In the genomic region with DNA sequence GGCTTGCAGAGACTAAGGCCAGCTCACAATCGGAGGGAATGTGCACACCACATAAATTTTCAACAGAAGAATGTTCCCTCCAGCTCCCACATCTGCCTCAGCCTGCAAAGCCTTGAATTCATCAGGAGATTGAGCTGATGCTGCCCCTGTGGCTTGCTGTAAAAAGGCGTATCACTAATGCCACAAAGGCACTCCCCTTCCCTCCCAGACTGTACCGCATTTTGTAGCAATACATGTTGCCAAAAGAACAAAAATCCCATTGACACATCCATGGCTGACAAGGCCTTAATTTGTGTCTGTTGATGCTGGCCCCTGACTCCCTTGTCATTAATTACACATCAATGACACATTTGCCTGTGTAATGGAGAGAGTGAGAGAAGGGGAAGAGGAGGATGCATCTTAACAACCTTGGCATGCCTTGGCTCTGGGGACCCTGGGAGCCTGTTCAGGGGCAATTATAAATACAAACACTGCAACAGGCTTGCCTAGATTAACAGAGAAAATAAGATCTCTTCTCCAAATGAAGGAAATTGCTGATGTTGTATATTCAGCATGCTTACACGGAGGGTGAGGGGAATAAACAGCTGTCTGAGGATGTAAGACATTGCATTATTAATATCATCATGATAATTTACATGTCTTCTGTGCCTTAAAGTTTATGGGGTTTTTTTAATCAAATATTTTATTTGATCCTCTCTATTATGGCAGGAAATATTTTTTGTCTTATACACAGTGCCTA, we compare ENCODE assay signal across 30 cellular contexts.
DNase-seq lines count a peak whose midpoint lies in the region; ATAC-seq and TF ChIP-seq lines count a peak whose summit lies in the region.
"Had no signal": no experiment of that assay in that cellular context is flagged by ENCODE, and none has a peak within 500 bp of the region (broad histone marks: within the 10 kb centered on the region; RNA-seq: fewer than 3 reads in every experiment).

No MANE protein-coding gene starts in this region.

- no peak overlapping the region for H3K4me3 Mint-ChIP-seq in activated naive CD8-positive, alpha-beta T cell treated with anti-CD3 and anti-CD28 coated beads, Interleukin-2, amount 50 U/mL, for 24 hours
- H3K4me3 Mint-ChIP-seq in activated naive CD8-positive, alpha-beta T cell treated with anti-CD3 and anti-CD28 coated beads for 36 hours: no peak overlapping the region
- H3K4me3 Mint-ChIP-seq in glutamatergic neuron (ENCODE audit: unreplicated experiment) (no peak overlapping the region), Caco-2 (ENCODE audit: unreplicated experiment) (no peak overlapping the region)
- H3K4me3 Mint-ChIP-seq: CD4-positive, alpha-beta memory T cell; HFFc6 had no signal

- TF ChIP-seq CTCF in glutamatergic neuron (IDR thresholded peaks at IDR 0.05; ENCODE audit: partially characterized antibody, unreplicated experiment): no peak
- TF ChIP-seq CTCF in neural cell (IDR thresholded peaks at IDR 0.05; ENCODE audit: poor library complexity, severe bottlenecking): no peak
- no peak for TF ChIP-seq CTCF in heart left ventricle (IDR thresholded peaks at IDR 0.05)
- no peak for TF ChIP-seq CTCF in body of pancreas (IDR thresholded peaks at IDR 0.05)
- TF ChIP-seq CTCF in Caco-2 (IDR thresholded peaks at IDR 0.05; ENCODE audit: insufficient read depth in 1 of 2, low read depth in 1 of 2, low read length in 1 of 2, severe bottlenecking in 1 of 2, unreplicated experiment in 1 of 2): no peak

- intact Hi-C loops in heart left ventricle (cut with DNase I): no loop called here
- intact Hi-C loops in body of pancreas (cut with DNase I): no loop called here
- intact Hi-C loops in Caco-2 (cut with micrococcal nuclease; ENCODE audit: unreplicated experiment): no loop called here

- H3K4me1 ChIP-seq in heart left ventricle (no peaks in the 10 kb centered on the region), body of pancreas (no peaks in the 10 kb centered on the region), Caco-2 (no peaks in the 10 kb centered on the region)
- H3K4me1 ChIP-seq: HAP-1 had no signal

- H3K9me2 ChIP-seq in neural cell (ENCODE audit: insufficient read depth, low read length): no peaks in the 10 kb centered on the region
- H3K9me2 ChIP-seq: SK-N-SH had no signal

- H3K4me2 ChIP-seq in neural cell (ENCODE audit: low read length): no peak overlapping the region
- H3K4me2 ChIP-seq: SK-N-SH had no signal

- H3K27me3 ChIP-seq in neural cell (ENCODE audit: insufficient read depth, low read depth, low read length) (no peaks in the 10 kb centered on the region), heart left ventricle (no peaks in the 10 kb centered on the region), body of pancreas (no peaks in the 10 kb centered on the region), Caco-2 (replicated peaks; ENCODE audit: control insufficient read depth, insufficient read depth, low read length) (no peaks in the 10 kb centered on the region)

- no peaks in the 10 kb centered on the region for H3K27me3 Mint-ChIP-seq in activated naive CD8-positive, alpha-beta T cell treated with anti-CD3 and anti-CD28 coated beads, Interleukin-2, amount 50 U/mL, for 24 hours
- H3K27me3 Mint-ChIP-seq in activated naive CD8-positive, alpha-beta T cell treated with anti-CD3 and anti-CD28 coated beads for 36 hours: peaks cover 5% of the 10 kb centered on the region
- no peaks in the 10 kb centered on the region for H3K27me3 Mint-ChIP-seq in glutamatergic neuron (ENCODE audit: unreplicated experiment)
- H3K27me3 Mint-ChIP-seq in Caco-2 (ENCODE audit: insufficient read depth, unreplicated experiment): no peaks in the 10 kb centered on the region

- no peaks in the 10 kb centered on the region for H4K20me1 ChIP-seq in neural cell (ENCODE audit: insufficient read depth)
- H4K20me1 ChIP-seq: BLaER1 treated with 17β-estradiol and CSF1 and Interleukin-3, amounts not matched to agents 10 nM and 100 nM had no signal

- no TSS peak for BruUV-seq in Caco-2 (replicated peaks; lab: Mats Ljungman, UMichigan)

- POLR2A ChIA-PET in Caco-2 (lab: Charles Lee): no interaction called here

- H3K9ac ChIP-seq in neural cell (ENCODE audit: low read length): no peak overlapping the region
- H3K9ac ChIP-seq: BLaER1 treated with 17β-estradiol and CSF1 and Interleukin-3, amounts not matched to agents 10 nM and 100 nM; SK-N-SH had no signal

- CTCF ChIA-PET in Caco-2 (lab: Charles Lee): no interaction called here

- no peaks in the 10 kb centered on the region for H3F3A ChIP-seq in neural cell (ENCODE audit: insufficient read depth, low read length, poor library complexity, severe bottlenecking)

- H3K27ac ChIP-seq in neural cell (ENCODE audit: low read length) (no peak overlapping the region), heart left ventricle (no peak overlapping the region), body of pancreas (no peak overlapping the region)
- H3K27ac ChIP-seq: BLaER1 treated with 17β-estradiol and CSF1 and Interleukin-3, amounts not matched to agents 10 nM and 100 nM had no signal

- peak; percentile 19 for TF ChIP-seq RAD21 in neural cell (conservative IDR thresholded peaks at IDR 0.05)

- WGBS in heart left ventricle, 4 donors: 50 to 71% (median 62%) methylated on average over 4 of the region's 4 CpGs
- 25 to 35% methylated on average over 4 of the region's 4 CpGs for WGBS in body of pancreas, 2 donors

- ATAC-seq in activated naive CD8-positive, alpha-beta T cell treated with anti-CD3 and anti-CD28 coated beads, Interleukin-2, amount 50 U/mL, for 24 hours: peak; percentile 15
- ATAC-seq in heart left ventricle (no peak), body of pancreas (no peak)
- ATAC-seq: GM12878, PC-3 had no signal

- no peak overlapping the region for H3K27ac Mint-ChIP-seq in activated naive CD8-positive, alpha-beta T cell treated with anti-CD3 and anti-CD28 coated beads, Interleukin-2, amount 50 U/mL, for 24 hours
- no peak overlapping the region for H3K27ac Mint-ChIP-seq in activated naive CD8-positive, alpha-beta T cell treated with anti-CD3 and anti-CD28 coated beads for 36 hours
- H3K27ac Mint-ChIP-seq in glutamatergic neuron (ENCODE audit: unreplicated experiment): peak overlapping the region; percentile 44
- H3K27ac Mint-ChIP-seq in Caco-2 (ENCODE audit: unreplicated experiment): no peak overlapping the region
- H3K27ac Mint-ChIP-seq: CD4-positive, alpha-beta memory T cell; HFFc6 had no signal

- peak overlapping the region; percentile 13 for H3K4me3 ChIP-seq in neural cell (ENCODE audit: low read length)
- no peak overlapping the region for H3K4me3 ChIP-seq in heart left ventricle
- H3K4me3 ChIP-seq in body of pancreas: no peak overlapping the region
- H3K4me3 ChIP-seq in Caco-2 (ENCODE audit: low read depth, low read length): no peak overlapping the region
- H3K4me3 ChIP-seq: BLaER1 treated with 17β-estradiol and CSF1 and Interleukin-3, amounts not matched to agents 10 nM and 100 nM; GM12878; HAP-1 had no signal

- H3K79me2 ChIP-seq in neural cell (replicated peaks; ENCODE audit: insufficient read depth, low read length): no peaks in the 10 kb centered on the region

- H3K36me3 ChIP-seq in neural cell (ENCODE audit: insufficient read depth, low read length): no peaks in the 10 kb centered on the region
- H3K36me3 ChIP-seq in heart left ventricle: no peaks in the 10 kb centered on the region
- H3K36me3 ChIP-seq in body of pancreas (replicated peaks in 1 of 2; ENCODE audit: insufficient read depth in 1 of 2, low read depth in 2 of 2): no peaks in the 10 kb centered on the region
- no peaks in the 10 kb centered on the region for H3K36me3 ChIP-seq in Caco-2 (ENCODE audit: control insufficient read depth, insufficient read depth, low read length)
- H3K36me3 ChIP-seq: BLaER1 treated with 17β-estradiol and CSF1 and Interleukin-3, amounts not matched to agents 10 nM and 100 nM; HAP-1 had no signal

- H3K4me1 Mint-ChIP-seq in activated naive CD8-positive, alpha-beta T cell treated with anti-CD3 and anti-CD28 coated beads, Interleukin-2, amount 50 U/mL, for 24 hours: no peaks in the 10 kb centered on the region
- H3K4me1 Mint-ChIP-seq in activated naive CD8-positive, alpha-beta T cell treated with anti-CD3 and anti-CD28 coated beads for 36 hours: no peaks in the 10 kb centered on the region
- H3K4me1 Mint-ChIP-seq in glutamatergic neuron (ENCODE audit: low read depth, unreplicated experiment): peaks cover 8% of the 10 kb centered on the region
- H3K4me1 Mint-ChIP-seq in Caco-2 (ENCODE audit: low read depth, unreplicated experiment): no peaks in the 10 kb centered on the region
- H3K4me1 Mint-ChIP-seq: CD4-positive, alpha-beta memory T cell had no signal

- no peaks in the 10 kb centered on the region for H3K9me3 Mint-ChIP-seq in activated naive CD8-positive, alpha-beta T cell treated with anti-CD3 and anti-CD28 coated beads, Interleukin-2, amount 50 U/mL, for 24 hours
- H3K9me3 Mint-ChIP-seq in activated naive CD8-positive, alpha-beta T cell treated with anti-CD3 and anti-CD28 coated beads for 36 hours: no peaks in the 10 kb centered on the region
- H3K9me3 Mint-ChIP-seq in glutamatergic neuron (ENCODE audit: unreplicated experiment) (no peaks in the 10 kb centered on the region), Caco-2 (ENCODE audit: unreplicated experiment) (no peaks in the 10 kb centered on the region)

- TF ChIP-seq EP300 in neural cell (conservative IDR thresholded peaks at IDR 0.05; ENCODE audit: poor library complexity, severe bottlenecking): peak; percentile 32

- H3K9me3 ChIP-seq in neural cell (ENCODE audit: low read length) (no peaks in the 10 kb centered on the region), heart left ventricle (no peaks in the 10 kb centered on the region), body of pancreas (no peaks in the 10 kb centered on the region), Caco-2 (no peaks in the 10 kb centered on the region)
- H3K9me3 ChIP-seq: HAP-1, SK-N-SH had no signal

- DNase-seq in activated naive CD8-positive, alpha-beta T cell treated with anti-CD3 and anti-CD28 coated beads, Interleukin-2, amount 50 U/mL, for 24 hours: no peak
- DNase-seq in activated naive CD8-positive, alpha-beta T cell treated with anti-CD3 and anti-CD28 coated beads for 36 hours: no peak
- DNase-seq in glutamatergic neuron: no peak
- DNase-seq in heart left ventricle: no peak
- no peak for DNase-seq in body of pancreas
- DNase-seq in globus pallidus (ENCODE audit: low spot score): no peak
- DNase-seq in Caco-2: no peak
- DNase-seq: 8988T; CD4-positive, alpha-beta memory T cell; COR-L47; DMS 273 treated with DMSO at 0.1 percent for 48 hours; DMS79; EL; GDM1; GOT3; HFFc6; Karpas-422; NCI-H1092; NCI-H1417 treated with DMSO at 0.1 percent for 48 hours; NCI-H1694 treated with DMSO at 0.1 percent for 48 hours; NCI-H2081; NCI-H2227 treated with DMSO at 0.1 percent for 48 hours; NCI-H69; NK-92 treated with Interleukin-12 subunit alpha and Interleukin-12 subunit beta, amount 100 ng/mL, for 24 hours; PC-3; SK-N-SH had no signal

- H3K36me3 Mint-ChIP-seq in activated naive CD8-positive, alpha-beta T cell treated with anti-CD3 and anti-CD28 coated beads, Interleukin-2, amount 50 U/mL, for 24 hours (ENCODE audit: low read depth): no peaks in the 10 kb centered on the region
- no peaks in the 10 kb centered on the region for H3K36me3 Mint-ChIP-seq in activated naive CD8-positive, alpha-beta T cell treated with anti-CD3 and anti-CD28 coated beads for 36 hours
- H3K36me3 Mint-ChIP-seq in glutamatergic neuron (ENCODE audit: unreplicated experiment) (peaks cover 3% of the 10 kb centered on the region), Caco-2 (ENCODE audit: insufficient read depth, unreplicated experiment) (no peaks in the 10 kb centered on the region)
- H3K36me3 Mint-ChIP-seq: CD4-positive, alpha-beta memory T cell had no signal

- H2AFZ ChIP-seq in neural cell (ENCODE audit: low read depth, low read length): no peak overlapping the region

- TF ChIP-seq POLR2A in heart left ventricle (IDR thresholded peaks at IDR 0.05) (no peak), body of pancreas (IDR thresholded peaks at IDR 0.05) (no peak)
